8 cellular contexts compared by ENCODE assay signal in genomic region chr2:27920148-27920885, GRCh38. TPM values are rescaled to one million over a fixed set of nuclear protein-coding genes. Genes with fewer than 3 reads are reported as not detected.
A peak's percentile ranks its signal among the peaks of the same experiment; 100 is the strongest.
DNase-seq lines count a peak whose midpoint lies in the region; TF ChIP-seq lines count a peak whose summit lies in the region.

No MANE protein-coding gene starts in this region.

- H3K27ac ChIP-seq in CD8-positive, alpha-beta memory T cell (ENCODE audit: low read depth, low read length) = peak overlapping the region; percentile 57

- H3K9me3 ChIP-seq in CD8-positive, alpha-beta memory T cell (ENCODE audit: low read length) = no peaks in the 10 kb centered on the region

- no peaks in the 10 kb centered on the region for H3K27me3 Mint-ChIP-seq in CD8-positive, alpha-beta memory T cell
- H3K27me3 Mint-ChIP-seq in nephron (ENCODE audit: low read depth) = no peaks in the 10 kb centered on the region

- H3K4me3 Mint-ChIP-seq in CD8-positive, alpha-beta memory T cell = peak overlapping the region in 5 of 7 donors; percentile 19 to 57 (median 42)
- H3K4me3 Mint-ChIP-seq in nephron = no peak overlapping the region

- H3K27ac Mint-ChIP-seq in CD8-positive, alpha-beta memory T cell = peak overlapping the region; percentile 15 to 95 (median 62)
- H3K27ac Mint-ChIP-seq in nephron = peak overlapping the region; percentile 24 to 84 (median 54)

- no peaks in the 10 kb centered on the region for H3K36me3 ChIP-seq in CD8-positive, alpha-beta memory T cell (ENCODE audit: insufficient read depth, low read length)

- peak overlapping the region; percentile 23 for H3K4me3 ChIP-seq in CD8-positive, alpha-beta memory T cell (ENCODE audit: low read length)
- H3K4me3 ChIP-seq in epithelial cell of esophagus (ENCODE audit: low read length) = no peak overlapping the region

- POLR2A ChIA-PET in CD8-positive, alpha-beta memory T cell (lab: Charles Lee) = interaction anchor here (2.1 kb wide), 1 partner anchor 30 kb away, joined by 7 read pairs; the partner anchor contains the start of genes BABAM2 and RBKS

- H3K9me3 Mint-ChIP-seq in CD8-positive, alpha-beta memory T cell = no peaks in the 10 kb centered on the region
- no peaks in the 10 kb centered on the region for H3K9me3 Mint-ChIP-seq in nephron

- peaks cover 16 to 47% (median 24%) of the 10 kb centered on the region in 3 donors for H3K4me1 Mint-ChIP-seq in CD8-positive, alpha-beta memory T cell
- H3K4me1 Mint-ChIP-seq in nephron = peaks cover 14% of the 10 kb centered on the region

- TF ChIP-seq CTCF in epithelial cell of esophagus (IDR thresholded peaks at IDR 0.05; ENCODE audit: insufficient read depth, low read depth, low read length, missing control alignments) = no peak
- TF ChIP-seq CTCF in nephron (IDR thresholded peaks at IDR 0.05; ENCODE audit: unreplicated experiment in 3 of 3) = no peak

- H3K36me3 Mint-ChIP-seq in CD8-positive, alpha-beta memory T cell = peaks cover 3 to 7% (median 6%) of the 10 kb centered on the region in 3 donors
- peaks cover 2% of the 10 kb centered on the region for H3K36me3 Mint-ChIP-seq in nephron (ENCODE audit: low read depth)

- DNase-seq in CD8-positive, alpha-beta memory T cell = peak in 2 of 5 donors; percentile 43 to 66
- peak; percentile 60 for DNase-seq in OCI-M1 (lab: John Stamatoyannopoulos, UW)
- peak; percentile 40 for DNase-seq in epithelial cell of esophagus (ENCODE audit: low read depth)
- DNase-seq in DMS79 (lab: John Stamatoyannopoulos, UW) = no peak
- DNase-seq in SKM-1 (lab: John Stamatoyannopoulos, UW; ENCODE audit: unreplicated experiment) = no peak
- no peak for DNase-seq in NCI-H1694 (lab: John Stamatoyannopoulos, UW)
- DNase-seq in NCI-H146 treated with DMSO at 0.1 percent for 48 hours (lab: John Stamatoyannopoulos, UW; ENCODE audit: unreplicated experiment) = no peak

- no peaks in the 10 kb centered on the region for H3K27me3 ChIP-seq in CD8-positive, alpha-beta memory T cell (ENCODE audit: insufficient read depth, low read length, poor library complexity, severe bottlenecking)

- peaks cover 21% of the 10 kb centered on the region for H3K4me1 ChIP-seq in CD8-positive, alpha-beta memory T cell (ENCODE audit: insufficient read depth, low read length)

- CTCF ChIA-PET in CD8-positive, alpha-beta memory T cell (lab: Charles Lee) = no interaction called here

RNA-seq across cellular contexts. Expression of gene BABAM2, which starts 29.8 kb away (rescaled TPM):
- total RNA-seq in CD8-positive, alpha-beta memory T cell = 10 to 100 TPM; 59.4 to 65.6 TPM
- 66.7 TPM for polyA plus RNA-seq in CD8-positive, alpha-beta memory T cell

RNA-seq across cellular contexts. Expression of gene RBKS, which starts 30.1 kb away (rescaled TPM):
- total RNA-seq in CD8-positive, alpha-beta memory T cell = 1 to 10 TPM; 2.1 to 2.9 TPM
- 4.7 TPM for polyA plus RNA-seq in CD8-positive, alpha-beta memory T cell

Comparison
In these comparisons a context has a peak if more than half of its experiments do, and no peak if none do; other contexts are left out.
1. DNase-seq: peak in OCI-M1 (single experiment) and epithelial cell of esophagus (single experiment); none in DMS79 (single experiment), SKM-1 (single experiment), NCI-H1694 (single experiment) and NCI-H146 treated with DMSO at 0.1 percent for 48 hours (single experiment).
2. H3K4me3 Mint-ChIP-seq: peak in CD8-positive, alpha-beta memory T cell (5 of 7); none in nephron (0 of 3).